ENCODE assay signal across 29 cellular contexts in genomic region chr18:73827801-73828200, GRCh38.
"Had no signal": no experiment of that assay in that cellular context is flagged by ENCODE, and none has a peak within 500 bp of the region (broad histone marks: within the 10 kb centered on the region; RNA-seq: fewer than 3 reads in every experiment).

No MANE protein-coding gene starts in this region.

- H3K4me3 ChIP-seq: cardiac muscle cell, colonic mucosa, gastrocnemius medialis, hepatocyte, skin epidermis, testis, vagina had no signal

- H3K27me3 ChIP-seq: cardiac muscle cell, colonic mucosa, gastrocnemius medialis, hepatocyte, testis, vagina had no signal

- H2AFZ ChIP-seq: hepatocyte had no signal

- ATAC-seq: activated CD8-positive, alpha-beta memory T cell treated with anti-CD3 and anti-CD28 coated beads, Interleukin-2, amount 10 ng/mL, durations not matched to agents 7 days and 5 days; activated CD8-positive, alpha-beta T cell treated with anti-CD3 and anti-CD28 coated beads for 36 hours; activated naive CD4-positive, alpha-beta T cell treated with anti-CD3 and anti-CD28 coated beads, Interleukin-2, amount 50 U/mL, for 72 hours; left colon; naive thymus-derived CD4-positive, alpha-beta T cell; stimulated activated naive CD8-positive, alpha-beta T cell treated with anti-CD3 and anti-CD28 coated beads, Interleukin-15, Interleukin-2, amounts not matched to agents 100 U/mL and 50 U/mL, for 24 hours; WTC11 had no signal

- H3K4me2 ChIP-seq: hepatocyte had no signal

- H3K36me3 ChIP-seq: cardiac muscle cell, colonic mucosa, gastrocnemius medialis, vagina had no signal

- DNase-seq: activated CD4-positive, alpha-beta T cell treated with anti-CD3 and anti-CD28 coated beads, Interleukin-2, amount 50 U/mL, for 1 hour; activated CD8-positive, alpha-beta memory T cell treated with anti-CD3 and anti-CD28 coated beads, Interleukin-2, amount 10 ng/mL, durations not matched to agents 7 days and 5 days; activated CD8-positive, alpha-beta T cell treated with anti-CD3 and anti-CD28 coated beads for 36 hours; activated naive CD4-positive, alpha-beta T cell; activated T-cell treated with anti-CD3 and anti-CD28 coated beads, Interleukin-2, amount 50 U/mL, for 48 hours; aorta; cerebellar nuclear complex; colonic mucosa; effector CD8-positive, alpha-beta T cell; gastrocnemius medialis; left colon; mammary epithelial cell; midbrain; naive thymus-derived CD4-positive, alpha-beta T cell; nucleus accumbens; posterior cingulate gyrus; retina; stimulated activated CD4-positive, alpha-beta T cell treated with anti-CD3 and anti-CD28 coated beads, Interleukin-12 subunit alpha, Interleukin-12 subunit beta, amount 100 ng/mL, for 4 hours; stimulated activated CD4-positive, alpha-beta T cell treated with anti-CD3 and anti-CD28 coated beads, Interleukin-4, amount 100 ng/mL, for 1 hour; stimulated activated naive CD8-positive, alpha-beta T cell treated with anti-CD3 and anti-CD28 coated beads, Interleukin-15, Interleukin-2, amounts not matched to agents 100 U/mL and 50 U/mL, for 24 hours; T-helper 2 cell; testis had no signal

- H3K4me1 ChIP-seq: colonic mucosa, gastrocnemius medialis, testis, vagina had no signal

- H3K9me3 ChIP-seq: colonic mucosa, gastrocnemius medialis, testis, vagina had no signal

- H3K27ac ChIP-seq: cardiac muscle cell, colonic mucosa, epithelial cell of prostate, gastrocnemius medialis, hepatocyte, skin epidermis, testis, vagina had no signal
